In genomic region chr1:36223373-36223995, GRCh38 we compare ENCODE assay signal across 8 cellular contexts. TPM values are rescaled to one million over a fixed set of nuclear protein-coding genes. Genes with fewer than 3 reads are reported as not detected.
A peak's percentile ranks its signal among the peaks of the same experiment; 100 is the strongest.
DNase-seq lines count a peak whose midpoint lies in the region; ATAC-seq and TF ChIP-seq lines count a peak whose summit lies in the region.

No MANE protein-coding gene starts in this region.

- peak overlapping the region; percentile 97 for H3K4me3 Mint-ChIP-seq in activated CD4-positive, alpha-beta T cell treated with anti-CD3 and anti-CD28 coated beads, Interleukin-2, amount 10 ng/mL, durations not matched to agents 24 days and 14 days
- peak overlapping the region; percentile 94 for H3K4me3 Mint-ChIP-seq in neural crest cell

- no peaks in the 10 kb centered on the region for H3K27me3 Mint-ChIP-seq in activated CD4-positive, alpha-beta T cell treated with anti-CD3 and anti-CD28 coated beads, Interleukin-2, amount 10 ng/mL, durations not matched to agents 24 days and 14 days
- no peaks in the 10 kb centered on the region for H3K27me3 Mint-ChIP-seq in neural crest cell (ENCODE audit: low read depth)

- intact Hi-C loops in activated CD4-positive, alpha-beta T cell treated with anti-CD3 and anti-CD28 coated beads, Interleukin-2, amount 10 ng/mL, durations not matched to agents 24 days and 14 days (cut with micrococcal nuclease), result loop anchor here (5.0 kb wide), 2 partner anchors 64 to 84 kb away; partner anchors contain the start of gene SH3D21
- intact Hi-C loops in esophagus squamous epithelium (cut with DNase I), result no loop called here

- H3K4me1 Mint-ChIP-seq in activated CD4-positive, alpha-beta T cell treated with anti-CD3 and anti-CD28 coated beads, Interleukin-2, amount 10 ng/mL, durations not matched to agents 24 days and 14 days, result peaks cover 29% of the 10 kb centered on the region
- H3K4me1 Mint-ChIP-seq in neural crest cell, result peaks cover 33% of the 10 kb centered on the region

- no peak for TF ChIP-seq CTCF in esophagus squamous epithelium (IDR thresholded peaks at IDR 0.05)
- no peak for TF ChIP-seq CTCF in neural crest cell (conservative IDR thresholded peaks at IDR 0.05)

- H3K9me3 Mint-ChIP-seq in activated CD4-positive, alpha-beta T cell treated with anti-CD3 and anti-CD28 coated beads, Interleukin-2, amount 10 ng/mL, durations not matched to agents 24 days and 14 days, result no peaks in the 10 kb centered on the region
- H3K9me3 Mint-ChIP-seq in neural crest cell, result no peaks in the 10 kb centered on the region

- H3K27ac Mint-ChIP-seq in activated CD4-positive, alpha-beta T cell treated with anti-CD3 and anti-CD28 coated beads, Interleukin-2, amount 10 ng/mL, durations not matched to agents 24 days and 14 days, result peak overlapping the region; percentile 100
- peak overlapping the region; percentile 99 for H3K27ac Mint-ChIP-seq in neural crest cell (ENCODE audit: unreplicated experiment)

- H3K27ac ChIP-seq in esophagus squamous epithelium, result peak overlapping the region; percentile 85 to 99 (median 97)

- peaks cover 0 to 25% (median 4%) of the 10 kb centered on the region in 3 donors for H3K36me3 ChIP-seq in esophagus squamous epithelium

- 1 to 2% methylated on average over 16 of the region's 16 CpGs for WGBS in esophagus squamous epithelium, 2 donors

- H3K4me1 ChIP-seq in esophagus squamous epithelium, result peaks cover 6 to 47% (median 25%) of the 10 kb centered on the region in 3 donors

- peaks cover 33% of the 10 kb centered on the region for H3K36me3 Mint-ChIP-seq in activated CD4-positive, alpha-beta T cell treated with anti-CD3 and anti-CD28 coated beads, Interleukin-2, amount 10 ng/mL, durations not matched to agents 24 days and 14 days (ENCODE audit: low read depth)
- peaks cover 7% of the 10 kb centered on the region for H3K36me3 Mint-ChIP-seq in neural crest cell (ENCODE audit: low read depth)

- peak in 2 of 4 donors; percentile 2 to 18 for TF ChIP-seq POLR2A in esophagus squamous epithelium (IDR thresholded peaks at IDR 0.05)

- H3K27me3 ChIP-seq in esophagus squamous epithelium, result no peaks in the 10 kb centered on the region

- H3K4me3 ChIP-seq in Jurkat, Clone E6-1 (ENCODE audit: low read length), result peak overlapping the region; percentile 91
- H3K4me3 ChIP-seq in esophagus squamous epithelium, result peak overlapping the region; percentile 31 to 97 (median 68)

- H3K9me3 ChIP-seq in esophagus squamous epithelium, result no peaks in the 10 kb centered on the region

- DNase-seq in NCI-H1092 treated with DMSO at 0.1 percent for 48 hours (lab: John Stamatoyannopoulos, UW) (peak; percentile 51), NCI-H1092 (lab: John Stamatoyannopoulos, UW) (no peak), esophagus squamous epithelium (lab: John Stamatoyannopoulos, UW) (no peak), neural crest cell (ENCODE audit: low read depth, low spot score) (no peak), OCI-M2 (lab: John Stamatoyannopoulos, UW; ENCODE audit: unreplicated experiment) (no peak)
- DNase-seq in Jurkat, Clone E6-1 (ENCODE audit: low read depth, low spot score), result peak; percentile 60
- DNase-seq in activated CD4-positive, alpha-beta T cell treated with anti-CD3 and anti-CD28 coated beads, Interleukin-2, amount 10 ng/mL, durations not matched to agents 24 days and 14 days, result peak; percentile 85

- ATAC-seq in GM21529 (IDR thresholded peaks at IDR 0.05; ENCODE audit: unreplicated experiment), result peak; percentile 22

RNA-seq across cellular contexts. Expression of gene THRAP3, which starts 0.8 kb away (rescaled TPM):
- 86.0 TPM for polyA plus RNA-seq in Jurkat, Clone E6-1 (2012; ENCODE audit: insufficient read depth, insufficient read length)
- total RNA-seq in activated CD4-positive, alpha-beta T cell treated with anti-CD3 and anti-CD28 coated beads, Interleukin-2, amount 10 ng/mL, durations not matched to agents 24 days and 14 days, result 157 and 161 TPM in 2 replicates
- 10 to 100 TPM; 56.5 to 83.5 (median 73.6) TPM for total RNA-seq in esophagus squamous epithelium
- total RNA-seq in neural crest cell, result 167 and 170 TPM in 2 replicates

Comparison
In these comparisons a context has a peak if more than half of its experiments do, and no peak if none do; other contexts are left out.
1. DNase-seq: peak in NCI-H1092 treated with DMSO at 0.1 percent for 48 hours (single experiment), Jurkat, Clone E6-1 (single experiment) and activated CD4-positive, alpha-beta T cell treated with anti-CD3 and anti-CD28 coated beads, Interleukin-2, amount 10 ng/mL, durations not matched to agents 24 days and 14 days (single experiment); none in NCI-H1092 (single experiment), esophagus squamous epithelium (single experiment), neural crest cell (single experiment) and OCI-M2 (single experiment).